In genomic region chr19:48489608-48490216, GRCh38 we compare ENCODE assay signal across 8 cellular contexts. TPM values are rescaled to one million over a fixed set of nuclear protein-coding genes. Genes with fewer than 3 reads are reported as not detected.
A peak's percentile ranks its signal among the peaks of the same experiment; 100 is the strongest.
DNase-seq lines count a peak whose midpoint lies in the region; ATAC-seq and TF ChIP-seq lines count a peak whose summit lies in the region.

No MANE protein-coding gene starts in this region.

- H3K27me3 Mint-ChIP-seq in activated CD8-positive, alpha-beta T cell treated with anti-CD3 and anti-CD28 coated beads, Interleukin-2, amount 10 ng/mL, durations not matched to agents 7 days and 5 days (ENCODE audit: low read depth), result peaks cover 28% of the 10 kb centered on the region
- H3K27me3 Mint-ChIP-seq in endodermal cell (ENCODE audit: insufficient read depth), result peaks cover 44% of the 10 kb centered on the region
- peaks cover 0 to 35% (median 6%) of the 10 kb centered on the region in 5 donors for H3K27me3 Mint-ChIP-seq in naive thymus-derived CD4-positive, alpha-beta T cell

- intact Hi-C loops in naive thymus-derived CD4-positive, alpha-beta T cell (cut with micrococcal nuclease), result loop anchor here (1.0 to 5.0 kb wide), 7 partner anchors 9 to 248 kb away; partner anchors contain the start of genes SYNGR4 (in 1 of the 2) and TMEM143 (in 1 of the 2)

- 30 to 35% methylated on average over 16 to 19 of the region's 19 CpGs for WGBS in endodermal cell (ENCODE audit: insufficient coverage in 1 of 2, insufficient read length in 1 of 2), 2 experiments

- H3K27ac ChIP-seq in endodermal cell (ENCODE audit: low read depth, low read length), result no peak overlapping the region
- no peak overlapping the region for H3K27ac ChIP-seq in naive thymus-derived CD4-positive, alpha-beta T cell (ENCODE audit: low read depth, low read length)

- H3K27me3 ChIP-seq in endodermal cell (ENCODE audit: control insufficient read depth, insufficient read depth, low read length, poor library complexity, severe bottlenecking), result peaks cover 11% of the 10 kb centered on the region
- no peaks in the 10 kb centered on the region for H3K27me3 ChIP-seq in naive thymus-derived CD4-positive, alpha-beta T cell (ENCODE audit: control insufficient read depth in 2 of 2, insufficient read depth in 2 of 2, low read length in 2 of 2)

- TF ChIP-seq CTCF in HFF-Myc (IDR thresholded peaks at IDR 0.05; ENCODE audit: low read depth, low read length, missing control alignments), result peak; percentile 95
- TF ChIP-seq CTCF in endodermal cell (conservative IDR thresholded peaks at IDR 0.05), result peak; percentile 98

- no peak overlapping the region for H3K9ac ChIP-seq in endodermal cell (ENCODE audit: extremely low read depth, low read length, poor library complexity, severe bottlenecking)

- H3K9me3 Mint-ChIP-seq in activated CD8-positive, alpha-beta T cell treated with anti-CD3 and anti-CD28 coated beads, Interleukin-2, amount 10 ng/mL, durations not matched to agents 7 days and 5 days (ENCODE audit: insufficient read depth), result no peaks in the 10 kb centered on the region
- H3K9me3 Mint-ChIP-seq in endodermal cell, result no peaks in the 10 kb centered on the region
- H3K9me3 Mint-ChIP-seq in naive thymus-derived CD4-positive, alpha-beta T cell, result peaks cover 0 to 2% (median 0%) of the 10 kb centered on the region in 11 donors

- H3K36me3 ChIP-seq in endodermal cell (ENCODE audit: control insufficient read depth, insufficient read depth, low read length), result no peaks in the 10 kb centered on the region
- no peaks in the 10 kb centered on the region for H3K36me3 ChIP-seq in naive thymus-derived CD4-positive, alpha-beta T cell (ENCODE audit: control insufficient read depth in 2 of 3, insufficient read depth in 3 of 3, low read length in 3 of 3)

- peak; percentile 56 for ATAC-seq in activated CD8-positive, alpha-beta T cell treated with anti-CD3 and anti-CD28 coated beads, Interleukin-2, amount 10 ng/mL, durations not matched to agents 7 days and 5 days
- ATAC-seq in naive thymus-derived CD4-positive, alpha-beta T cell, result peak; percentile 37
- ATAC-seq in stimulated activated naive CD8-positive, alpha-beta T cell treated with anti-CD3 and anti-CD28 coated beads, Interleukin-15, Interleukin-2, amounts not matched to agents 100 U/mL and 50 U/mL, for 24 hours, result peak; percentile 56
- ATAC-seq in HG03571 (IDR thresholded peaks at IDR 0.05; ENCODE audit: unreplicated experiment), result no peak

- no peak overlapping the region for H3K27ac Mint-ChIP-seq in activated CD8-positive, alpha-beta T cell treated with anti-CD3 and anti-CD28 coated beads, Interleukin-2, amount 10 ng/mL, durations not matched to agents 7 days and 5 days
- H3K27ac Mint-ChIP-seq in endodermal cell, result no peak overlapping the region
- peak overlapping the region in 2 of 9 donors; percentile 8 to 23 for H3K27ac Mint-ChIP-seq in naive thymus-derived CD4-positive, alpha-beta T cell

- H3K4me3 ChIP-seq in HFF-Myc (replicated peaks; ENCODE audit: low read depth, low read length) (no peak overlapping the region), endodermal cell (ENCODE audit: low read length) (no peak overlapping the region)
- no peak overlapping the region for H3K4me3 ChIP-seq in naive thymus-derived CD4-positive, alpha-beta T cell (ENCODE audit: low read length)

- POLR2A ChIA-PET in activated CD8-positive, alpha-beta T cell treated with anti-CD3 and anti-CD28 coated beads, Interleukin-2, amount 10 ng/mL, durations not matched to agents 7 days and 5 days (lab: Charles Lee), result interaction anchor here (0.5 to 1.0 kb wide), 3 partner anchors 9 to 160 kb away, joined by 3 to 5 read pairs (median 3); partner anchors contain the start of genes RPL18 and SPHK2
- POLR2A ChIA-PET in naive thymus-derived CD4-positive, alpha-beta T cell (lab: Charles Lee), result interaction anchor here (0.8 to 1.8 kb wide), 6 partner anchors 8 to 95 kb away, joined by 3 to 10 read pairs (median 4); no protein-coding TSS in a partner anchor

- CTCF ChIA-PET in activated CD8-positive, alpha-beta T cell treated with anti-CD3 and anti-CD28 coated beads, Interleukin-2, amount 10 ng/mL, durations not matched to agents 7 days and 5 days (lab: Charles Lee), result interaction anchor here (0.7 to 5.1 kb wide), 31 partner anchors 8 to 185 kb away, joined by 3 to 53 read pairs (median 4); partner anchors contain the start of genes KDELR1, RPL18, SPHK2 and SYNGR4
- CTCF ChIA-PET in naive thymus-derived CD4-positive, alpha-beta T cell (lab: Charles Lee), result interaction anchor here (0.5 to 3.7 kb wide), 25 partner anchors 8 to 1343 kb away, joined by 3 to 37 read pairs (median 5); partner anchors contain the start of genes CA11, KDELR1, LMTK3 and SYNGR4

- DNase-seq in COLO668 (lab: John Stamatoyannopoulos, UW; ENCODE audit: unreplicated experiment) (peak; percentile 72), HFF-Myc (ENCODE audit: extremely low read depth, low read depth) (no peak), NCI-H82 (lab: John Stamatoyannopoulos, UW) (peak; percentile 79), endodermal cell (peak; percentile 97)
- DNase-seq in activated CD8-positive, alpha-beta T cell treated with anti-CD3 and anti-CD28 coated beads, Interleukin-2, amount 10 ng/mL, durations not matched to agents 7 days and 5 days, result peak; percentile 86
- DNase-seq in naive thymus-derived CD4-positive, alpha-beta T cell, result peak; percentile 52 to 89 (median 76)
- peak; percentile 91 for DNase-seq in stimulated activated naive CD8-positive, alpha-beta T cell treated with anti-CD3 and anti-CD28 coated beads, Interleukin-15, Interleukin-2, amounts not matched to agents 100 U/mL and 50 U/mL, for 24 hours

- H3K9me3 ChIP-seq in endodermal cell (ENCODE audit: control insufficient read depth, low read length), result no peaks in the 10 kb centered on the region
- no peaks in the 10 kb centered on the region for H3K9me3 ChIP-seq in naive thymus-derived CD4-positive, alpha-beta T cell (ENCODE audit: control insufficient read depth in 2 of 3, low read length in 3 of 3)

- H3K4me1 ChIP-seq in endodermal cell (ENCODE audit: control insufficient read depth, insufficient read depth, low read length), result no peaks in the 10 kb centered on the region
- H3K4me1 ChIP-seq in naive thymus-derived CD4-positive, alpha-beta T cell (ENCODE audit: control insufficient read depth in 2 of 2, insufficient read depth in 2 of 2, low read length in 2 of 2), result peaks cover 4 to 25% of the 10 kb centered on the region in 2 donors

- no peak overlapping the region for H3K4me3 Mint-ChIP-seq in activated CD8-positive, alpha-beta T cell treated with anti-CD3 and anti-CD28 coated beads, Interleukin-2, amount 10 ng/mL, durations not matched to agents 7 days and 5 days
- H3K4me3 Mint-ChIP-seq in endodermal cell, result no peak overlapping the region
- H3K4me3 Mint-ChIP-seq in naive thymus-derived CD4-positive, alpha-beta T cell, result peak overlapping the region in 4 of 10 donors; percentile 4 to 47 (median 39)

- peaks cover 36% of the 10 kb centered on the region for H3K4me1 Mint-ChIP-seq in activated CD8-positive, alpha-beta T cell treated with anti-CD3 and anti-CD28 coated beads, Interleukin-2, amount 10 ng/mL, durations not matched to agents 7 days and 5 days (ENCODE audit: low read depth)
- H3K4me1 Mint-ChIP-seq in endodermal cell, result peaks cover 9% of the 10 kb centered on the region
- H3K4me1 Mint-ChIP-seq in naive thymus-derived CD4-positive, alpha-beta T cell, result peaks cover 17 to 39% (median 35%) of the 10 kb centered on the region in 7 donors

- no peaks in the 10 kb centered on the region for H3K36me3 Mint-ChIP-seq in activated CD8-positive, alpha-beta T cell treated with anti-CD3 and anti-CD28 coated beads, Interleukin-2, amount 10 ng/mL, durations not matched to agents 7 days and 5 days (ENCODE audit: low read depth)
- H3K36me3 Mint-ChIP-seq in endodermal cell (ENCODE audit: low read depth), result peaks cover 11% of the 10 kb centered on the region
- peaks cover 0 to 8% (median 4%) of the 10 kb centered on the region in 5 donors for H3K36me3 Mint-ChIP-seq in naive thymus-derived CD4-positive, alpha-beta T cell

RNA-seq across cellular contexts. Expression of gene CYTH2, which starts 20.5 kb away (rescaled TPM):
- total RNA-seq in activated CD8-positive, alpha-beta T cell treated with anti-CD3 and anti-CD28 coated beads, Interleukin-2, amount 10 ng/mL, durations not matched to agents 7 days and 5 days, result 10 to 100 TPM; 48.3 to 50.3 TPM
- 100 to 1,000 TPM; 106 to 133 TPM for total RNA-seq in endodermal cell
- polyA plus RNA-seq in endodermal cell (2013, experiment 1 of 2), result 133 TPM
- polyA plus RNA-seq in endodermal cell (2013, experiment 2 of 2), result 112 TPM
- 10 to 100 TPM; 41.0 to 82.1 (median 54.9) TPM for total RNA-seq in naive thymus-derived CD4-positive, alpha-beta T cell
- polyA plus RNA-seq in naive thymus-derived CD4-positive, alpha-beta T cell, result 10 to 100 TPM; 23.6 to 37.3 TPM

RNA-seq across cellular contexts. Expression of gene LMTK3, which starts 21.9 kb away (rescaled TPM):
- total RNA-seq in activated CD8-positive, alpha-beta T cell treated with anti-CD3 and anti-CD28 coated beads, Interleukin-2, amount 10 ng/mL, durations not matched to agents 7 days and 5 days, result 1 to 10 TPM; 2.8 to 3.7 TPM
- total RNA-seq in endodermal cell, result 10 to 100 TPM; 11.1 to 14.5 TPM
- 9.3 TPM for polyA plus RNA-seq in endodermal cell (2013, experiment 1 of 2)
- 7.6 TPM for polyA plus RNA-seq in endodermal cell (2013, experiment 2 of 2)
- 10 to 100 TPM in 4 of 5 experiments, 1 to 10 TPM in 1; 5.3 to 21.4 (median 19.2) TPM for total RNA-seq in naive thymus-derived CD4-positive, alpha-beta T cell
- polyA plus RNA-seq in naive thymus-derived CD4-positive, alpha-beta T cell, result under 1 TPM in 1 of 2 donors, not detected in 1; 0.03 TPM

RNA-seq across cellular contexts. Expression of gene KCNJ14, which starts 34.3 kb away (rescaled TPM):
- total RNA-seq in activated CD8-positive, alpha-beta T cell treated with anti-CD3 and anti-CD28 coated beads, Interleukin-2, amount 10 ng/mL, durations not matched to agents 7 days and 5 days, result 1 to 10 TPM; 1.4 to 1.5 TPM
- total RNA-seq in endodermal cell, result 1 to 10 TPM in 1 of 2 donors, under 1 TPM in 1; 0.73 to 1.1 TPM
- polyA plus RNA-seq in endodermal cell (2013, experiment 1 of 2), result 0.43 TPM
- 0.62 TPM for polyA plus RNA-seq in endodermal cell (2013, experiment 2 of 2)
- 1 to 10 TPM; 1.5 to 3.9 (median 2.4) TPM for total RNA-seq in naive thymus-derived CD4-positive, alpha-beta T cell
- under 1 TPM; 0.05 to 0.21 TPM for polyA plus RNA-seq in naive thymus-derived CD4-positive, alpha-beta T cell

RNA-seq across cellular contexts. Expression of gene GRWD1, which starts 43.9 kb away (rescaled TPM):
- total RNA-seq in activated CD8-positive, alpha-beta T cell treated with anti-CD3 and anti-CD28 coated beads, Interleukin-2, amount 10 ng/mL, durations not matched to agents 7 days and 5 days, result 10 to 100 TPM; 46.4 to 50.4 TPM
- 10 to 100 TPM; 36.6 to 39.2 TPM for total RNA-seq in endodermal cell
- 15.0 TPM for polyA plus RNA-seq in endodermal cell (2013, experiment 1 of 2)
- 15.6 TPM for polyA plus RNA-seq in endodermal cell (2013, experiment 2 of 2)
- 10 to 100 TPM; 26.1 to 45.8 (median 36.3) TPM for total RNA-seq in naive thymus-derived CD4-positive, alpha-beta T cell
- polyA plus RNA-seq in naive thymus-derived CD4-positive, alpha-beta T cell, result 10 to 100 TPM; 42.8 to 51.6 TPM
